In genomic region chr5:36241636-36242533, GRCh38 we compare ENCODE assay signal across 8 cellular contexts. TPM values are rescaled to one million over a fixed set of nuclear protein-coding genes. Genes with fewer than 3 reads are reported as not detected.
A peak's percentile ranks its signal among the peaks of the same experiment; 100 is the strongest.
DNase-seq lines count a peak whose midpoint lies in the region; ATAC-seq, FAIRE-seq and TF ChIP-seq lines count a peak whose summit lies in the region.

Gene NADK2, minus strand, starts transcription at chr5:36241925. Its CDS starts 127 bp downstream, at chr5:36241798.

- H3K9ac ChIP-seq in trophoblast cell (ENCODE audit: low read length): peak within 1 kb of the TSS; percentile 79

- CTCF ChIA-PET in T-cell (lab: Charles Lee): interaction anchor here (0.6 to 2.9 kb wide), 12 partner anchors 9 to 1312 kb away, joined by 3 to 8 read pairs (median 3); partner anchors contain the start of genes DNAJC21 (in 1 of the 2), LMBRD2 (in 1 of the 2) and SKP2 (in 1 of the 2)

- intact Hi-C loops in cardiac septum (cut with DNase I) (loop anchor here (1.0 to 10.0 kb wide), 3 partner anchors 63 to 450 kb away; partner anchors contain the start of genes RANBP3L and SKP2), transverse colon (cut with DNase I; ENCODE audit: low total_unique reads) (loop anchor here (2.0 kb wide), 1 partner anchor 63 kb away; no protein-coding TSS in a partner anchor)

- H2AK5ac ChIP-seq in trophoblast cell (ENCODE audit: low read length): no peak within 1 kb of the TSS

- H3K36me3 ChIP-seq in trophoblast cell (ENCODE audit: control insufficient read depth in 1 of 2, insufficient read depth in 2 of 2, low read length in 2 of 2) (no peaks in the 10 kb centered on the region), transverse colon (no peaks in the 10 kb centered on the region)

- H3K4me1 Mint-ChIP-seq in T-cell: peaks cover 46 to 50% (median 49%) of the 10 kb centered on the region in 3 donors

- TF ChIP-seq EP300 in transverse colon (IDR thresholded peaks at IDR 0.05; ENCODE audit: low read depth): peak; percentile 59

- H3K4me1 ChIP-seq in trophoblast cell (ENCODE audit: control insufficient read depth in 1 of 2, insufficient read depth in 2 of 2, low read length in 2 of 2) (peaks cover 0 to 11% of the 10 kb centered on the region in 2 experiments), transverse colon (peaks cover 21 to 46% (median 36%) of the 10 kb centered on the region in 4 donors)

- peak within 1 kb of the TSS; percentile 77 for H3K14ac ChIP-seq in trophoblast cell (ENCODE audit: low read length)

- H3K27ac Mint-ChIP-seq in T-cell: peak within 1 kb of the TSS; percentile 95 to 97

- 0% methylated on average over 95 to 99 of the region's 99 CpGs for WGBS in adipose tissue, 3 donors
- WGBS in trophoblast cell (ENCODE audit: extremely low coverage, insufficient coverage, insufficient read length): no CpG with 5 or more reads among the region's 99 CpGs
- WGBS in transverse colon (ENCODE audit: low coverage in 1 of 2), 2 donors: 1% methylated on average over 58 of the region's 99 CpGs; no CpG with 5 or more reads in 1 of the 2 donors

- peak within 1 kb of the TSS; percentile 67 for H3K4ac ChIP-seq in trophoblast cell (ENCODE audit: low read depth, low read length)

- H3K79me1 ChIP-seq in trophoblast cell (ENCODE audit: low read length): peaks cover 12% of the 10 kb centered on the region

- H3K27me3 ChIP-seq in trophoblast cell (ENCODE audit: insufficient read depth, low read length) (no peaks in the 10 kb centered on the region), transverse colon (no peaks in the 10 kb centered on the region)

- peak within 1 kb of the TSS; percentile 76 for H2BK120ac ChIP-seq in trophoblast cell (ENCODE audit: insufficient read depth, low read length, poor library complexity)

- H3K27ac ChIP-seq in adipose tissue (ENCODE audit: low read depth, low read length): peak within 1 kb of the TSS; percentile 85
- H3K27ac ChIP-seq in trophoblast cell (ENCODE audit: low read depth, low read length): peak within 1 kb of the TSS; percentile 81
- peak within 1 kb of the TSS; percentile 98 to 99 (median 99) for H3K27ac ChIP-seq in transverse colon

- peak within 1 kb of the TSS; percentile 84 for H3K4me3 ChIP-seq in trophoblast cell (ENCODE audit: low read depth, low read length)
- peak within 1 kb of the TSS; percentile 87 to 98 (median 91) for H3K4me3 ChIP-seq in transverse colon

- peak within 1 kb of the TSS; percentile 96 for H4K8ac ChIP-seq in trophoblast cell (ENCODE audit: low read depth, low read length)

- H3K79me2 ChIP-seq in trophoblast cell (ENCODE audit: control insufficient read depth, insufficient read depth, low read length, poor library complexity): peaks cover 7% of the 10 kb centered on the region

- H3K36me3 Mint-ChIP-seq in T-cell: no peaks in the 10 kb centered on the region

- in situ Hi-C loops in transverse colon (cut with MboI; ENCODE audit: low pct_ligation_motif_present in 1 of 4, low pct_unique_long_range_greater_than_20kb in 1 of 4, low sequenced_read_pairs in 3 of 4): loop anchor here in 1 of 4 donors (10.0 kb wide), 1 partner anchor 87 kb away; the partner anchor contains the start of genes LMBRD2 and SKP2

- peak within 1 kb of the TSS; percentile 91 for H4K12ac ChIP-seq in trophoblast cell (ENCODE audit: low read depth, low read length)

- no peaks in the 10 kb centered on the region for H3K9me3 Mint-ChIP-seq in T-cell

- H3K4me3 Mint-ChIP-seq in T-cell: peak within 1 kb of the TSS; percentile 83 to 92 (median 89)

- H2AFZ ChIP-seq in trophoblast cell (ENCODE audit: insufficient read depth, low read length, poor library complexity): peak within 1 kb of the TSS; percentile 80

- peak; percentile 90 for ATAC-seq in HG02852 (IDR thresholded peaks at IDR 0.05; ENCODE audit: unreplicated experiment)
- ATAC-seq in T-cell (replicated peaks in 1 of 4): peak; percentile 83 to 88 (median 86)

- DNase-seq in GM12892 (ENCODE audit: insufficient read length): peak; percentile 80
- peak; percentile 75 for DNase-seq in NCI-H1436 treated with DMSO at 0.1 percent for 48 hours (lab: John Stamatoyannopoulos, UW)
- peak; percentile 79 to 95 (median 92) for DNase-seq in T-cell
- peak; percentile 97 for DNase-seq in cardiac septum (ENCODE audit: low spot score)
- DNase-seq in trophoblast cell: peak; percentile 97 to 99
- DNase-seq in transverse colon: peak; percentile 95

- H2BK5ac ChIP-seq in trophoblast cell (ENCODE audit: low read depth, low read length, poor library complexity): peak within 1 kb of the TSS; percentile 58

- peak; percentile 91 for FAIRE-seq in GM12892 (lab: Jason Lieb, UNC)

- H2BK12ac ChIP-seq in trophoblast cell (ENCODE audit: low read length): peak within 1 kb of the TSS; percentile 69

- H3K4me2 ChIP-seq in trophoblast cell (ENCODE audit: low read length): peak within 1 kb of the TSS; percentile 69

- peak; percentile 51 to 75 (median 64) for TF ChIP-seq CTCF in transverse colon (IDR thresholded peaks at IDR 0.05)

- TF ChIP-seq POLR2A in GM12892 (IDR thresholded peaks at IDR 0.05; ENCODE audit: low read depth, low read length) (peak; percentile 43; the same call in 1 of the 2 replicates), transverse colon (IDR thresholded peaks at IDR 0.05) (peak; percentile 62)

- no peak within 1 kb of the TSS for H3K23ac ChIP-seq in trophoblast cell (ENCODE audit: low read length)

- H3K18ac ChIP-seq in trophoblast cell (ENCODE audit: low read length): peak within 1 kb of the TSS; percentile 81

- peak within 1 kb of the TSS; percentile 89 for H4K91ac ChIP-seq in trophoblast cell (ENCODE audit: low read depth, low read length)

- POLR2A ChIA-PET in T-cell (lab: Charles Lee): interaction anchor here (0.5 to 0.9 kb wide), 4 partner anchors 10 to 48 kb away, joined by 3 to 7 read pairs (median 6); no protein-coding TSS in a partner anchor

- peaks cover 4% of the 10 kb centered on the region for H3K9me3 ChIP-seq in trophoblast cell (ENCODE audit: insufficient read depth, low read depth, low read length)
- H3K9me3 ChIP-seq in transverse colon: no peaks in the 10 kb centered on the region

- H3K27me3 Mint-ChIP-seq in T-cell: no peaks in the 10 kb centered on the region

RNA-seq across cellular contexts. Expression of gene NADK2, which starts in this region (rescaled TPM):
- polyA plus RNA-seq in GM12892 (2012; ENCODE audit: missing spikeins): 5.0 TPM
- total RNA-seq in T-cell (10 to 100 TPM; 10.3 to 13.9 (median 13.2) TPM), cardiac septum (34.6 TPM), transverse colon (10 to 100 TPM; 14.6 to 31.4 (median 22.4) TPM)
- 10 to 100 TPM in 2 of 3 donors, 1 to 10 TPM in 1; 9.0 to 17.1 (median 14.5) TPM for polyA plus RNA-seq in adipose tissue
- 6.8 and 7.6 TPM in 2 replicates for polyA plus RNA-seq in trophoblast cell (2013)

Comparison
In these comparisons a context has a peak if more than half of its experiments do, and no peak if none do; other contexts are left out.
1. Peak in every context shown above with its lines: DNase-seq, ATAC-seq, H3K4me3 ChIP-seq and H3K27ac ChIP-seq.